In the genomic region with DNA sequence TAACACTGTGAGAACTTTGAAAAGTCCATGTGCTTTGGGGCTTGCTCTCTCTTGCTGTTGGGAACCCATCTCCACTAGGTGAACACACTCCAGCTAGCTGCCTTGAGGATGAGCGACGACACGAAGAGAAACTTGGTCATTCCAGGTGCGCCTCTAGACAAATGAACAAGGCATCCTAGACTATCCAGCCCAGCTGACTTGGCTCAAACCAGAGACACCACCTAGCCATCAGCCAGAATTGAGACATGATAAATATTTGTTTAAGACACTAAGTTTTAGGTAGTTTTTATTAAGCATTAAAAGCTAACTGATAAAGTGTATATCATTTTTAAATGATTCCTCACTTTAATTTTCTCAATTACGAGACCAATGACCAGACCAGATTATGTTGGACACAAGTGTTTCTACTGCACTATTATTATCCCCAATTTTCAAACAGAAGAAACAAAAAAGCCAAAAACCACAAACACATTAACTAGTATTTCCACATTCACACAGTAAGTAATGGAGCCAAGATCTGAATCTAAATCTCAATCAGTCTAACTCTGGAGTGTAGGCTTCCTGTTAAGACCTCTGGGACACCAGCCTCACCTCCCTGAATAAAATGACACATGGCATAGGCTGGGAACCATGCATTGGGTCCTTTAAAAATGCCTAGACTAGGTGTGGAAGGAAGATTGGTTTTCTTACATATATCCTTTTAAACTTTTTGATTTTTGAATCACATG, we compare ENCODE assay signal across 40 cellular contexts.
"Had no signal": no experiment of that assay in that cellular context is flagged by ENCODE, and none has a peak within 500 bp of the region (broad histone marks: within the 10 kb centered on the region; RNA-seq: fewer than 3 reads in every experiment).

No MANE protein-coding gene starts in this region.

- H3K27ac Mint-ChIP-seq: activated CD4-positive, alpha-beta memory T cell treated with anti-CD3 and anti-CD28 coated beads, Interleukin-2, amount 10 ng/mL, durations not matched to agents 7 days and 5 days; activated CD4-positive, alpha-beta T cell treated with anti-CD3 and anti-CD28 coated beads for 36 hours; activated CD4-positive, alpha-beta T cell treated with anti-CD3 and anti-CD28 coated beads, Interleukin-2, amount 10 ng/mL, durations not matched to agents 7 days and 5 days; activated CD8-positive, alpha-beta memory T cell treated with anti-CD3 and anti-CD28 coated beads, Interleukin-2, amount 10 ng/mL, durations not matched to agents 7 days and 5 days; activated CD8-positive, alpha-beta T cell treated with anti-CD3 and anti-CD28 coated beads, Interleukin-2, amount 10 ng/mL, durations not matched to agents 7 days and 5 days; activated naive CD4-positive, alpha-beta T cell treated with anti-CD3 and anti-CD28 coated beads, Interleukin-2, amount 10 ng/mL, durations not matched to agents 7 days and 5 days; activated naive CD4-positive, alpha-beta T cell treated with anti-CD3 and anti-CD28 coated beads, Interleukin-2, amount 50 U/mL, for 24 hours; activated naive CD8-positive, alpha-beta T cell; activated naive CD8-positive, alpha-beta T cell treated with anti-CD3 and anti-CD28 coated beads, Interleukin-2, amount 10 ng/mL, durations not matched to agents 7 days and 5 days; activated naive CD8-positive, alpha-beta T cell treated with anti-CD3 and anti-CD28 coated beads, Interleukin-2, amount 50 U/mL, for 24 hours; activated T-cell treated with anti-CD3 and anti-CD28 coated beads, Interleukin-2, amount 50 U/mL, for 24 hours; activated T-helper 2 cell treated with anti-CD3 and anti-CD28 coated beads, Interferon-gamma antibody, Interleukin-2, Interleukin-4, amounts not matched to agents 10 μg/mL and 5 μg/mL and 100 μg/mL, durations not matched to agents 14 hours and 24 hours and 36 hours; brain; T-helper 1 cell treated with Interleukin-12 subunit alpha and Interleukin-12 subunit beta and Interleukin-4 antibody, amounts not matched to agents 30 μg/mL and 1 μg/mL, for 36 hours; T-helper 2 cell treated with Interferon-gamma antibody and Interleukin-4, amounts not matched to agents 5 μg/mL and 100 μg/mL, for 36 hours; WTC11 had no signal

- H3K36me3 ChIP-seq: ascending aorta, cardiac muscle cell had no signal

- H3K9me3 Mint-ChIP-seq: activated CD4-positive, alpha-beta memory T cell treated with anti-CD3 and anti-CD28 coated beads, Interleukin-2, amount 10 ng/mL, durations not matched to agents 7 days and 5 days; activated CD4-positive, alpha-beta T cell treated with anti-CD3 and anti-CD28 coated beads, Interleukin-2, amount 10 ng/mL, durations not matched to agents 7 days and 5 days; activated naive CD4-positive, alpha-beta T cell treated with anti-CD3 and anti-CD28 coated beads, Interleukin-2, amount 10 ng/mL, durations not matched to agents 7 days and 5 days; activated naive CD4-positive, alpha-beta T cell treated with anti-CD3 and anti-CD28 coated beads, Interleukin-2, amount 50 U/mL, for 24 hours; activated naive CD8-positive, alpha-beta T cell treated with anti-CD3 and anti-CD28 coated beads, Interleukin-2, amount 50 U/mL, for 24 hours; activated T-cell treated with anti-CD3 and anti-CD28 coated beads, Interleukin-2, amount 50 U/mL, for 24 hours; activated T-helper 2 cell treated with anti-CD3 and anti-CD28 coated beads, Interferon-gamma antibody, Interleukin-2, Interleukin-4, amounts not matched to agents 10 μg/mL and 5 μg/mL and 100 μg/mL, durations not matched to agents 14 hours and 24 hours and 36 hours; central memory CD8-positive, alpha-beta T cell; T-helper 1 cell treated with Interleukin-12 subunit alpha and Interleukin-12 subunit beta and Interleukin-4 antibody, amounts not matched to agents 30 μg/mL and 1 μg/mL, for 36 hours; T-helper 2 cell treated with Interferon-gamma antibody and Interleukin-4, amounts not matched to agents 5 μg/mL and 100 μg/mL, for 36 hours; WTC11 had no signal

- H3K4me3 ChIP-seq: ascending aorta, cardiac muscle cell had no signal

- ATAC-seq: activated CD4-positive, alpha-beta T cell treated with anti-CD3 and anti-CD28 coated beads for 36 hours; activated CD4-positive, CD25-positive, alpha-beta regulatory T cell treated with anti-CD3 and anti-CD28 coated beads, Interleukin-2, amount 50 U/mL, for 24 hours; activated CD8-positive, alpha-beta memory T cell treated with anti-CD3 and anti-CD28 coated beads, Interleukin-2, amount 10 ng/mL, durations not matched to agents 7 days and 5 days; activated CD8-positive, alpha-beta T cell treated with anti-CD3 and anti-CD28 coated beads, Interleukin-2, amount 10 ng/mL, durations not matched to agents 7 days and 5 days; activated naive CD8-positive, alpha-beta T cell treated with anti-CD3 and anti-CD28 coated beads, Interleukin-2, amount 50 U/mL, for 24 hours; WTC11 had no signal

- H3K4me1 ChIP-seq: ascending aorta had no signal

- H3K36me3 Mint-ChIP-seq: activated CD8-positive, alpha-beta memory T cell treated with anti-CD3 and anti-CD28 coated beads, Interleukin-2, amount 10 ng/mL, durations not matched to agents 7 days and 5 days; activated naive CD4-positive, alpha-beta T cell treated with anti-CD3 and anti-CD28 coated beads, Interleukin-2, amount 10 ng/mL, durations not matched to agents 7 days and 5 days; activated naive CD4-positive, alpha-beta T cell treated with anti-CD3 and anti-CD28 coated beads, Interleukin-2, amount 50 U/mL, for 24 hours; activated naive CD8-positive, alpha-beta T cell; activated naive CD8-positive, alpha-beta T cell treated with anti-CD3 and anti-CD28 coated beads, Interleukin-2, amount 10 ng/mL, durations not matched to agents 7 days and 5 days; brain; WTC11 had no signal

- H3K27me3 Mint-ChIP-seq: brain had no signal

- H3K9me3 ChIP-seq: ascending aorta had no signal

- DNase-seq: activated CD4-positive, alpha-beta memory T cell treated with anti-CD3 and anti-CD28 coated beads, Interleukin-2, amount 10 ng/mL, durations not matched to agents 7 days and 5 days; activated CD4-positive, alpha-beta T cell treated with anti-CD3 and anti-CD28 coated beads for 1 hour; activated CD4-positive, alpha-beta T cell treated with anti-CD3 and anti-CD28 coated beads for 36 hours; activated CD4-positive, alpha-beta T cell treated with anti-CD3 and anti-CD28 coated beads for 48 hours; activated CD4-positive, alpha-beta T cell treated with anti-CD3 and anti-CD28 coated beads, Interleukin-2, amount 10 ng/mL, durations not matched to agents 7 days and 5 days; activated CD4-positive, alpha-beta T cell treated with anti-CD3 and anti-CD28 coated beads, Interleukin-2, amount 50 U/mL, for 48 hours; activated CD4-positive, CD25-positive, alpha-beta regulatory T cell; activated CD8-positive, alpha-beta memory T cell treated with anti-CD3 and anti-CD28 coated beads for 24 hours; activated CD8-positive, alpha-beta memory T cell treated with anti-CD3 and anti-CD28 coated beads, Interleukin-2, amount 10 ng/mL, durations not matched to agents 7 days and 5 days; activated CD8-positive, alpha-beta memory T cell treated with anti-CD3 and anti-CD28 coated beads, Interleukin-2, amount 50 U/mL, for 48 hours; activated CD8-positive, alpha-beta T cell treated with anti-CD3 and anti-CD28 coated beads, Interleukin-2, amount 10 ng/mL, durations not matched to agents 7 days and 5 days; activated effector memory CD4-positive, alpha-beta T cell treated with Interleukin-2 at 50 U/mL for 16 hours; activated gamma-delta T cell; activated naive CD4-positive, alpha-beta T cell treated with anti-CD3 and anti-CD28 coated beads, Interleukin-2, amount 10 ng/mL, durations not matched to agents 7 days and 5 days; activated naive CD4-positive, alpha-beta T cell treated with Interleukin-2 at 50 U/mL for 16 hours; activated naive CD8-positive, alpha-beta T cell treated with anti-CD3 and anti-CD28 coated beads, Interleukin-2, amount 10 ng/mL, durations not matched to agents 7 days and 5 days; activated naive CD8-positive, alpha-beta T cell treated with anti-CD3 and anti-CD28 coated beads, Interleukin-2, amount 50 U/mL, for 24 hours; activated T-cell treated with anti-CD3 and anti-CD28 coated beads, Interleukin-2, amount 50 U/mL, for 24 hours; activated T-cell treated with anti-CD3 and anti-CD28 coated beads, Interleukin-2, amount 50 U/mL, for 48 hours; amygdala; anterior cingulate cortex; caudate nucleus; cerebellar nuclear complex; T-helper 1 cell; T-helper 2 cell; T-helper 9 cell had no signal

- H3K27ac ChIP-seq: ascending aorta, cardiac muscle cell, VCaP had no signal

- H3K4me1 Mint-ChIP-seq: activated CD4-positive, alpha-beta memory T cell treated with anti-CD3 and anti-CD28 coated beads, Interleukin-2, amount 10 ng/mL, durations not matched to agents 7 days and 5 days; activated CD4-positive, alpha-beta T cell treated with anti-CD3 and anti-CD28 coated beads for 36 hours; activated CD4-positive, alpha-beta T cell treated with anti-CD3 and anti-CD28 coated beads, Interleukin-2, amount 10 ng/mL, durations not matched to agents 7 days and 5 days; activated CD8-positive, alpha-beta memory T cell treated with anti-CD3 and anti-CD28 coated beads, Interleukin-2, amount 10 ng/mL, durations not matched to agents 7 days and 5 days; activated naive CD4-positive, alpha-beta T cell treated with anti-CD3 and anti-CD28 coated beads, Interleukin-2, amount 10 ng/mL, durations not matched to agents 7 days and 5 days; activated naive CD4-positive, alpha-beta T cell treated with anti-CD3 and anti-CD28 coated beads, Interleukin-2, amount 50 U/mL, for 24 hours; activated naive CD8-positive, alpha-beta T cell treated with anti-CD3 and anti-CD28 coated beads, Interleukin-2, amount 10 ng/mL, durations not matched to agents 7 days and 5 days; activated naive CD8-positive, alpha-beta T cell treated with anti-CD3 and anti-CD28 coated beads, Interleukin-2, amount 50 U/mL, for 24 hours; brain; central memory CD8-positive, alpha-beta T cell; WTC11 had no signal

- H3K27me3 ChIP-seq: ascending aorta, cardiac muscle cell had no signal

- FAIRE-seq: bronchial epithelial cell, TTC549 had no signal

- H3K4me3 Mint-ChIP-seq: activated CD4-positive, alpha-beta memory T cell treated with anti-CD3 and anti-CD28 coated beads, Interleukin-2, amount 10 ng/mL, durations not matched to agents 7 days and 5 days; activated CD4-positive, alpha-beta T cell treated with anti-CD3 and anti-CD28 coated beads for 36 hours; activated CD4-positive, alpha-beta T cell treated with anti-CD3 and anti-CD28 coated beads, Interleukin-2, amount 10 ng/mL, durations not matched to agents 7 days and 5 days; activated CD8-positive, alpha-beta memory T cell treated with anti-CD3 and anti-CD28 coated beads, Interleukin-2, amount 10 ng/mL, durations not matched to agents 7 days and 5 days; activated CD8-positive, alpha-beta T cell treated with anti-CD3 and anti-CD28 coated beads, Interleukin-2, amount 10 ng/mL, durations not matched to agents 7 days and 5 days; activated naive CD4-positive, alpha-beta T cell treated with anti-CD3 and anti-CD28 coated beads, Interleukin-2, amount 10 ng/mL, durations not matched to agents 7 days and 5 days; activated naive CD4-positive, alpha-beta T cell treated with anti-CD3 and anti-CD28 coated beads, Interleukin-2, amount 50 U/mL, for 24 hours; activated naive CD8-positive, alpha-beta T cell; activated naive CD8-positive, alpha-beta T cell treated with anti-CD3 and anti-CD28 coated beads, Interleukin-2, amount 10 ng/mL, durations not matched to agents 7 days and 5 days; activated naive CD8-positive, alpha-beta T cell treated with anti-CD3 and anti-CD28 coated beads, Interleukin-2, amount 50 U/mL, for 24 hours; activated T-cell treated with anti-CD3 and anti-CD28 coated beads, Interleukin-2, amount 50 U/mL, for 24 hours; brain; central memory CD8-positive, alpha-beta T cell; T-helper 1 cell treated with Interleukin-12 subunit alpha and Interleukin-12 subunit beta and Interleukin-4 antibody, amounts not matched to agents 30 μg/mL and 1 μg/mL, for 36 hours; T-helper 2 cell treated with Interferon-gamma antibody and Interleukin-4, amounts not matched to agents 5 μg/mL and 100 μg/mL, for 36 hours; WTC11 had no signal
